ENCODE assay signal across 26 cellular contexts in the genomic region with DNA sequence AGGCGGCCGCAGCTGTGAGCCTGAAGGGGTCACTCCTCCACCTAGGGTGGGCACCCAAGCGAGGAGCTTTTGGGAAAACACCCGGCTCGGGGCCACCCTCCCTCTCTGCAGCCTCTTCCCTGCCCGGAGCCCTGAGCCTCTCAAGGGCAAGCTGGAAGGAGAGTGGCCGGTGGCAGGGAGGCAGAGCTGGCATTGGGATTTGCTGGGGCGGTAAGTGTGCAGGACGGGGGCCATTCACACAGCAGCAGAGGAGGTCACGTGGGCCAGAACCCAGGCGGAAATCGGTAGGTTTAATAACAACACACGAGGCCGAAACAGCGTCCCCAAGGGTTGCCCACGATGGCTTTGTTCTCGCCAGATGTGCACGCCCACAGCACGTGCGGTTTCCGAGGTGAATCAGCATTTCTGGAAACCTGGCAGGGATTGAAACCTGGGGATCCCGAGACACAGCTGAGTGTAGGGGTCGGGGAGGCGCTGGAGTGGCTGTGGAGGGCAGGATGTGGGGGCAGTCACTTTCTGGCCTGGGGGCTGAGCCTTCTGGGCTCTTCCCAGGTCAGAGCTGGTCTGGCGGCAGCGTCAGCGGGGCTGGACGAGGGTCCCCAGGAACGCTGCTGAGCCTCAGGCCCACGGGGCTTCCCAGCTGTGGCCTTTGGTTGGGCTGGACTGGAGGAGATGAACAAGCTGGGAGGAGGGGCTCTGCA. TPM values are rescaled to one million over a fixed set of nuclear protein-coding genes. Genes with fewer than 3 reads are reported as not detected.
DNase-seq lines count a peak whose midpoint lies in the region; ATAC-seq and TF ChIP-seq lines count a peak whose summit lies in the region.
"Had no signal": no experiment of that assay in that cellular context is flagged by ENCODE, and none has a peak within 500 bp of the region (broad histone marks: within the 10 kb centered on the region; RNA-seq: fewer than 3 reads in every experiment).

No MANE protein-coding gene starts in this region.

- TF ChIP-seq POLR2A in gastroesophageal sphincter (IDR thresholded peaks at IDR 0.05): no peak

- no peak overlapping the region for H3K4me3 ChIP-seq in heart right ventricle
- H3K4me3 ChIP-seq in Jurkat, Clone E6-1 (ENCODE audit: low read length): peak overlapping the region; percentile 15; the same call in 1 of the 2 replicates
- no peak overlapping the region for H3K4me3 ChIP-seq in mucosa of descending colon
- no peak overlapping the region for H3K4me3 ChIP-seq in gastroesophageal sphincter
- H3K4me3 ChIP-seq: GM12878, neural progenitor cell, psoas muscle, skin epidermis, stomach had no signal

- peaks cover 0 to 64% (median 42%) of the 10 kb centered on the region in 7 donors for H3K27me3 ChIP-seq in heart right ventricle
- peaks cover 88% of the 10 kb centered on the region for H3K27me3 ChIP-seq in gastroesophageal sphincter

- intact Hi-C loops in Right ventricle myocardium superior (cut with DNase I): no loop called here
- intact Hi-C loops in heart right ventricle (cut with DNase I): no loop called here
- intact Hi-C loops in mucosa of descending colon (cut with DNase I, micrococcal nuclease): no loop called here

- H3K4me1 ChIP-seq in heart right ventricle (peaks cover 0 to 9% (median 0%) of the 10 kb centered on the region in 9 donors), mucosa of descending colon (ENCODE audit: low read depth) (no peaks in the 10 kb centered on the region), gastroesophageal sphincter (peaks cover 0 to 9% (median 7%) of the 10 kb centered on the region in 3 donors)
- H3K4me1 ChIP-seq: neural progenitor cell, psoas muscle had no signal

- CTCF ChIA-PET in GM10248 (lab: Yijun Ruan, JAX): interaction anchor here (0.7 kb wide), 1 partner anchor 14 kb away, joined by 3 read pairs; no protein-coding TSS in a partner anchor

- no peak for TF ChIP-seq EP300 in gastroesophageal sphincter (IDR thresholded peaks at IDR 0.05)

- H3K9me3 ChIP-seq in heart right ventricle (no peaks in the 10 kb centered on the region), mucosa of descending colon (no peaks in the 10 kb centered on the region), gastroesophageal sphincter (no peaks in the 10 kb centered on the region)
- H3K9me3 ChIP-seq: psoas muscle, stomach had no signal

- 75 to 76% methylated on average over 30 of the region's 30 CpGs for WGBS in heart right ventricle, 2 donors
- WGBS in gastroesophageal sphincter (ENCODE audit: low coverage in 1 of 2), 2 donors: 55 to 75% methylated on average over 5 to 12 of the region's 30 CpGs

- H3K36me3 ChIP-seq in heart right ventricle (no peaks in the 10 kb centered on the region), mucosa of descending colon (ENCODE audit: low read depth) (no peaks in the 10 kb centered on the region), gastroesophageal sphincter (no peaks in the 10 kb centered on the region)
- H3K36me3 ChIP-seq: neural progenitor cell, stomach had no signal

- H3K9me3 Mint-ChIP-seq in T-helper 2 cell treated with Interferon-gamma antibody and Interleukin-4, amounts not matched to agents 5 μg/mL and 100 μg/mL, for 36 hours: peaks cover 6% of the 10 kb centered on the region
- H3K9me3 Mint-ChIP-seq: CD4-positive, alpha-beta T cell had no signal

- H3K27me3 Mint-ChIP-seq in T-helper 2 cell treated with Interferon-gamma antibody and Interleukin-4, amounts not matched to agents 5 μg/mL and 100 μg/mL, for 36 hours (ENCODE audit: low read depth): peaks cover 2% of the 10 kb centered on the region
- H3K27me3 Mint-ChIP-seq: activated naive CD8-positive, alpha-beta T cell treated with anti-CD3 and anti-CD28 coated beads, Interleukin-2, amount 50 U/mL, for 24 hours; CD4-positive, alpha-beta T cell had no signal

- ATAC-seq in Right ventricle myocardium superior (ENCODE audit: poor library complexity) (no peak), heart right ventricle (no peak), mucosa of descending colon (no peak), gastroesophageal sphincter (no peak)
- ATAC-seq: activated naive CD8-positive, alpha-beta T cell treated with anti-CD3 and anti-CD28 coated beads, Interleukin-2, amount 50 U/mL, for 24 hours; GM12878; psoas muscle; T-cell had no signal

- H3K36me3 Mint-ChIP-seq in T-helper 2 cell treated with Interferon-gamma antibody and Interleukin-4, amounts not matched to agents 5 μg/mL and 100 μg/mL, for 36 hours (ENCODE audit: low read depth): no peaks in the 10 kb centered on the region
- H3K36me3 Mint-ChIP-seq: brain, neural progenitor cell, T-cell had no signal

- H3K4me3 Mint-ChIP-seq in T-helper 2 cell treated with Interferon-gamma antibody and Interleukin-4, amounts not matched to agents 5 μg/mL and 100 μg/mL, for 36 hours: no peak overlapping the region
- H3K4me3 Mint-ChIP-seq: activated naive CD8-positive, alpha-beta T cell treated with anti-CD3 and anti-CD28 coated beads, Interleukin-2, amount 50 U/mL, for 24 hours; brain; CD4-positive, alpha-beta T cell; neural progenitor cell; T-cell had no signal

- H3K4me1 Mint-ChIP-seq in T-helper 2 cell treated with Interferon-gamma antibody and Interleukin-4, amounts not matched to agents 5 μg/mL and 100 μg/mL, for 36 hours (ENCODE audit: low read depth): peaks cover 6% of the 10 kb centered on the region
- H3K4me1 Mint-ChIP-seq: neural progenitor cell had no signal

- peak overlapping the region; percentile 41 for H3K27ac Mint-ChIP-seq in T-helper 2 cell treated with Interferon-gamma antibody and Interleukin-4, amounts not matched to agents 5 μg/mL and 100 μg/mL, for 36 hours
- H3K27ac Mint-ChIP-seq: activated naive CD8-positive, alpha-beta T cell treated with anti-CD3 and anti-CD28 coated beads, Interleukin-2, amount 50 U/mL, for 24 hours; brain; CD4-positive, alpha-beta T cell; neural progenitor cell; T-cell had no signal

- POLR2A ChIA-PET in GM10248 (lab: Yijun Ruan, JAX): no interaction called here

- TF ChIP-seq CTCF in heart right ventricle (IDR thresholded peaks at IDR 0.05) (no peak), mucosa of descending colon (IDR thresholded peaks at IDR 0.05) (no peak), gastroesophageal sphincter (IDR thresholded peaks at IDR 0.05) (no peak), GM10248 (IDR thresholded peaks at IDR 0.05; ENCODE audit: control extremely low read depth, extremely low read depth, low read depth, missing control alignments) (no peak)

- DNase-seq in Right ventricle myocardium superior (peak; percentile 30), heart right ventricle (no peak), mucosa of descending colon (peak in 2 of 3 donors; percentile 14 to 48), NOMO-1 treated with DMSO at 0.1 percent for 48 hours (lab: John Stamatoyannopoulos, UW; ENCODE audit: unreplicated experiment) (no peak), GM10248 (ENCODE audit: extremely low spot score) (no peak)
- peak; percentile 71 for DNase-seq in Jurkat, Clone E6-1 (ENCODE audit: low read depth, low spot score)
- no peak for DNase-seq in T-helper 2 cell treated with Interferon-gamma antibody and Interleukin-4, amounts not matched to agents 5 μg/mL and 100 μg/mL, for 36 hours (ENCODE audit: low spot score)
- DNase-seq: activated CD8-positive, alpha-beta memory T cell treated with anti-CD3 and anti-CD28 coated beads for 24 hours; activated naive CD8-positive, alpha-beta T cell treated with anti-CD3 and anti-CD28 coated beads, Interleukin-2, amount 50 U/mL, for 24 hours; CD4-positive, alpha-beta T cell; DMS 273 treated with DMSO at 0.1 percent for 48 hours; GOT3; Karpas-422; NCI-H1105 treated with DMSO at 0.1 percent for 48 hours; NCI-H2107; NCI-H510A treated with DMSO at 0.1 percent for 48 hours; stimulated activated CD4-positive, alpha-beta T cell treated with anti-CD3 and anti-CD28 coated beads, Interleukin-4, amount 100 ng/mL, for 1 hour; stomach; trophoblast cell had no signal

- no peak overlapping the region for H3K27ac ChIP-seq in heart right ventricle
- H3K27ac ChIP-seq in gastroesophageal sphincter: no peak overlapping the region
- H3K27ac ChIP-seq: neural progenitor cell, psoas muscle, skin epidermis, stomach had no signal

RNA-seq across cellular contexts. Expression of a gene that starts 23.5 kb away (rescaled TPM):
- total RNA-seq in Right ventricle myocardium superior (9.5 TPM), heart right ventricle (10 to 100 TPM in 3 of 10 donors, 1 to 10 TPM in 7; 7.4 to 13.8 (median 9.0) TPM), mucosa of descending colon (10 to 100 TPM; 12.9 to 17.5 (median 13.3) TPM), gastroesophageal sphincter (10 to 100 TPM in 2 of 4 donors, 1 to 10 TPM in 2; 7.5 to 13.4 (median 9.5) TPM)
- polyA plus RNA-seq in heart right ventricle: 10 to 100 TPM; 20.8 to 22.2 TPM
- polyA plus RNA-seq in Jurkat, Clone E6-1 (2012; ENCODE audit: insufficient read depth, insufficient read length): 69.1 TPM

RNA-seq across cellular contexts. Expression of a gene that starts 23.6 kb away (rescaled TPM):
- 10.3 TPM for total RNA-seq in Right ventricle myocardium superior
- 10 to 100 TPM in 2 of 10 donors, 1 to 10 TPM in 8; 7.2 to 11.1 (median 8.6) TPM for total RNA-seq in heart right ventricle
- polyA plus RNA-seq in heart right ventricle: 10 to 100 TPM; 12.4 to 19.9 TPM
- 39.4 TPM for polyA plus RNA-seq in Jurkat, Clone E6-1 (2012; ENCODE audit: insufficient read depth, insufficient read length)
- 10 to 100 TPM; 14.2 to 18.7 (median 15.6) TPM for total RNA-seq in mucosa of descending colon
- total RNA-seq in gastroesophageal sphincter: 10 to 100 TPM in 3 of 4 donors, 1 to 10 TPM in 1; 4.8 to 14.7 (median 11.7) TPM

Comparison
In these comparisons a context has a peak if more than half of its experiments do, and no peak if none do; other contexts are left out.
1. DNase-seq: peak in Right ventricle myocardium superior (single experiment), Jurkat, Clone E6-1 (single experiment) and mucosa of descending colon (2 of 3); none in heart right ventricle (0 of 2), T-helper 2 cell treated with Interferon-gamma antibody and Interleukin-4, amounts not matched to agents 5 μg/mL and 100 μg/mL, for 36 hours (single experiment), NOMO-1 treated with DMSO at 0.1 percent for 48 hours (single experiment) and GM10248 (single experiment).